12 cellular contexts compared by ENCODE assay signal in the genomic region with DNA sequence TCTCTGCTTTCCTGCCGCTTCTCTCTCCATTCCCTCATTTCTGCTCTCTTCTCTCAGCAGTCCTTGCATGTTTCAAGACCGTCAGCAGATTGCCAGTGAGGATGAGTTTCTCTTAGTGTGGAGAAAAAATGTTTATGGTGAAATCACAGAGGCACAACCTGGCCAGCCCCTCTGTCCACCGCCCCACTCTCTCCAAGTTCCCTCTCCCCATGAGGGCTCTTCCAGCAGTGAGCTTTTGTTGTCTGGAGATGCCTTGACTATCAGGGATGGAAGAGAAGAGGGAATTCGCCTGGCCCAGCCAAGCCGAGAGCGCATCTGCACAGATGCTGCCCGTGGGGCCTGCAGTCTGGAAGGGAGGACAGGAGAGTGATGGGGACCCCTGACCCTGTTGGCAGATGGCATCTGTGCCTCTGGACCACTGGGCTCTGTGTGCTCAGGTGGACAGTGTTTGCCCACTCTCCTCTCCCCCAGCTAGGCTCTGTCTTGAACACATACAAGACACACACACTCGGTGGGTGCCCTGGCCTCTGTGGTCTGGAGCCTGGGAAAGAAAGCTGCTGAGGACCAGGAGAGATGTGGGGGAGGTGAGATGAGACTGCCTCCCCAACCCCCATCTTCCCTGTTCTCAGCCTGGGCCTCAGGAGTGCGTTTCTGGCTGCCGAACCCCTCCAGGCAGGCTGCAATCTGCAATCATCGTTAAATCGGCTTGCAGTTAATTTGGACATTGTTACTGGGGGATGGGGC. TPM values are rescaled to one million over a fixed set of nuclear protein-coding genes. Genes with fewer than 3 reads are reported as not detected.
DNase-seq lines count a peak whose midpoint lies in the region; TF ChIP-seq lines count a peak whose summit lies in the region.
"Had no signal": no experiment of that assay in that cellular context is flagged by ENCODE, and none has a peak within 500 bp of the region (broad histone marks: within the 10 kb centered on the region; RNA-seq: fewer than 3 reads in every experiment).

No MANE protein-coding gene starts in this region.

- 23 to 26% methylated on average over 11 of the region's 12 CpGs for WGBS in ectodermal cell, 2 experiments
- WGBS in adrenal gland, 4 donors, result 78 to 81% (median 81%) methylated on average over 11 to 12 of the region's 12 CpGs

- H3K4me3 Mint-ChIP-seq in nephron progenitor cell, result peak overlapping the region; percentile 80
- H3K4me3 Mint-ChIP-seq: T-cell had no signal

- H3K36me3 ChIP-seq in KMS-11 (ENCODE audit: insufficient read depth) (no peaks in the 10 kb centered on the region), ectodermal cell (ENCODE audit: control insufficient read depth, insufficient read depth, low read length) (no peaks in the 10 kb centered on the region), adrenal gland (replicated peaks in 1 of 2) (no peaks in the 10 kb centered on the region)

- H3K27ac ChIP-seq in AG04450 (ENCODE audit: low read depth, low read length) (peak overlapping the region; percentile 21), KMS-11 (peak overlapping the region; percentile 87), ectodermal cell (ENCODE audit: insufficient read depth, low read depth, low read length, poor library complexity, severe bottlenecking) (peak overlapping the region; percentile 56), adrenal gland (peak overlapping the region in 1 of 5 donors; percentile 62)

- H3K9me3 ChIP-seq in AG04450 (ENCODE audit: control insufficient read depth, insufficient read depth, low read length) (peaks cover under 1% of the 10 kb centered on the region; the same call in 1 of the 2 replicates), ectodermal cell (ENCODE audit: control insufficient read depth, low read length) (no peaks in the 10 kb centered on the region), adrenal gland (replicated peaks in 1 of 3) (no peaks in the 10 kb centered on the region)

- H3K4me1 ChIP-seq in KMS-11 (ENCODE audit: low read depth, poor library complexity, severe bottlenecking) (peaks cover 83% of the 10 kb centered on the region), ectodermal cell (ENCODE audit: control insufficient read depth, insufficient read depth, low read length) (peaks cover 50% of the 10 kb centered on the region), adrenal gland (replicated peaks in 1 of 2) (peaks cover 0 to 25% of the 10 kb centered on the region in 2 donors)

- H3K9me3 Mint-ChIP-seq in nephron progenitor cell, result no peaks in the 10 kb centered on the region
- H3K9me3 Mint-ChIP-seq: T-cell had no signal

- H4K20me1 ChIP-seq in KMS-11 (ENCODE audit: insufficient read depth), result no peaks in the 10 kb centered on the region

- CTCF ChIA-PET in AG04450 (lab: Charles Lee), result interaction anchor here (1.0 to 2.5 kb wide), 3 partner anchors 18 to 45 kb away, joined by 3 to 11 read pairs (median 5); no protein-coding TSS in a partner anchor

- DNase-seq in AG04450 (ENCODE audit: low read depth, low spot score) (no peak), nephron progenitor cell (peak; percentile 41), H4 (ENCODE audit: low spot score) (no peak), T-helper 9 cell (no peak), adrenal gland (no peak)
- DNase-seq in NK-92 treated with Interleukin-12 subunit alpha and Interleukin-12 subunit beta, amount 100 ng/mL, for 24 hours (lab: John Stamatoyannopoulos, UW), result no peak
- DNase-seq: kidney glomerular epithelial cell, T-cell had no signal

- peaks cover 2% of the 10 kb centered on the region for H3K27me3 Mint-ChIP-seq in nephron progenitor cell (ENCODE audit: low read depth, poor library complexity)
- H3K27me3 Mint-ChIP-seq: T-cell had no signal

- no peak for TF ChIP-seq CTCF in AG04450 (IDR thresholded peaks at IDR 0.05; ENCODE audit: low read depth, low read length)
- no peak for TF ChIP-seq CTCF in KMS-11 (conservative IDR thresholded peaks at IDR 0.05; ENCODE audit: low read depth, low read length)
- TF ChIP-seq CTCF in nephron progenitor cell (IDR thresholded peaks at IDR 0.05), result no peak
- no peak for TF ChIP-seq CTCF in adrenal gland (IDR thresholded peaks at IDR 0.05)

- H3K4me3 ChIP-seq in AG04450 (ENCODE audit: low read depth, low read length), result no peak overlapping the region
- peak overlapping the region; percentile 60 for H3K4me3 ChIP-seq in KMS-11 (IDR thresholded peaks at IDR 0.05; ENCODE audit: insufficient read depth, low read depth, low read length)
- H3K4me3 ChIP-seq in ectodermal cell (ENCODE audit: insufficient read depth, low read depth, low read length), result peak overlapping the region; percentile 20
- H3K4me3 ChIP-seq in adrenal gland, result no peak overlapping the region

- H3K36me3 Mint-ChIP-seq in nephron progenitor cell (ENCODE audit: low read depth), result peaks cover 4% of the 10 kb centered on the region
- H3K36me3 Mint-ChIP-seq: T-cell had no signal

- POLR2A ChIA-PET in AG04450 (lab: Yijun Ruan, JAX), result no interaction called here

- peak overlapping the region; percentile 99 for H3K27ac Mint-ChIP-seq in nephron progenitor cell

- peaks cover 88% of the 10 kb centered on the region for H3K79me2 ChIP-seq in KMS-11 (ENCODE audit: insufficient read depth, low read depth)

- intact Hi-C loops in adrenal gland (cut with DNase I), result no loop called here

- no peak for TF ChIP-seq POLR2A in adrenal gland (IDR thresholded peaks at IDR 0.05)

- peak overlapping the region; percentile 86 for H3K9ac ChIP-seq in KMS-11

- H3K4me2 ChIP-seq in KMS-11, result peak overlapping the region; percentile 99

- H2AFZ ChIP-seq in KMS-11 (ENCODE audit: low read depth), result no peak overlapping the region

- H3K27me3 ChIP-seq in AG04450 (ENCODE audit: control insufficient read depth, insufficient read depth, low read length) (no peaks in the 10 kb centered on the region), KMS-11 (ENCODE audit: insufficient read depth, low read depth) (no peaks in the 10 kb centered on the region), ectodermal cell (ENCODE audit: control insufficient read depth, insufficient read depth, low read length, poor library complexity, severe bottlenecking) (peaks cover 4% of the 10 kb centered on the region), adrenal gland (peaks cover 1% of the 10 kb centered on the region)

- peaks cover 85% of the 10 kb centered on the region for H3K4me1 Mint-ChIP-seq in nephron progenitor cell

RNA-seq across cellular contexts. Expression of gene ITM2C, which starts 4.4 kb away (rescaled TPM):
- polyA plus RNA-seq in AG04450 (2011; rRNA removed), result 371 and 551 TPM in 2 replicates
- 169 and 246 TPM in 2 replicates for polyA minus RNA-seq in AG04450 (2011; rRNA and poly(A)+ RNA removed)
- polyA plus RNA-seq in ectodermal cell (2013, experiment 1 of 4), result 137 TPM
- 128 TPM for polyA plus RNA-seq in ectodermal cell (2013, experiment 2 of 4)
- 116 TPM for polyA plus RNA-seq in ectodermal cell (2013, experiment 3 of 4)
- polyA plus RNA-seq in ectodermal cell (2013, experiment 4 of 4), result 131 TPM
- total RNA-seq in H4 (2014; rRNA removed; shearing (Covaris generic)), result 85.8 and 96.9 TPM in 2 replicates
- 100 to 1,000 TPM in 1 of 8 donors, 10 to 100 TPM in 7; 16.8 to 107 (median 32.7) TPM for total RNA-seq in adrenal gland
- 100 to 1,000 TPM in 1 of 3 donors, 10 to 100 TPM in 2; 31.2 to 131 (median 48.9) TPM for polyA plus RNA-seq in adrenal gland

RNA-seq across cellular contexts. Expression of gene GPR55, which starts 55.9 kb away (rescaled TPM):
- polyA plus RNA-seq in AG04450 (2011; rRNA removed) (not detected in 2 replicates), adrenal gland (under 1 TPM in 2 of 3 donors, not detected in 1; 0.07 to 0.24 TPM)
- not detected in 2 replicates for polyA minus RNA-seq in AG04450 (2011; rRNA and poly(A)+ RNA removed)
- not detected for polyA plus RNA-seq in ectodermal cell (2013, experiment 1 of 4)
- polyA plus RNA-seq in ectodermal cell (2013, experiment 2 of 4), result not detected
- polyA plus RNA-seq in ectodermal cell (2013, experiment 3 of 4), result not detected
- not detected for polyA plus RNA-seq in ectodermal cell (2013, experiment 4 of 4)
- total RNA-seq in H4 (2014; rRNA removed; shearing (Covaris generic)), result 0.66 and 0.87 TPM in 2 replicates
- under 1 TPM in 3 of 8 donors, not detected in 5; 0.08 to 0.18 (median 0.14) TPM for total RNA-seq in adrenal gland
- total RNA-seq: epithelial cell of proximal tubule had no signal
- polyA plus RNA-seq: right cardiac atrium had no signal

Comparison
In these comparisons a context has a peak if more than half of its experiments do, and no peak if none do; other contexts are left out.
1. H3K4me3 ChIP-seq: peak in KMS-11 (single experiment) and ectodermal cell (single experiment); none in AG04450 (single experiment) and adrenal gland (0 of 4).